In the genomic region with DNA sequence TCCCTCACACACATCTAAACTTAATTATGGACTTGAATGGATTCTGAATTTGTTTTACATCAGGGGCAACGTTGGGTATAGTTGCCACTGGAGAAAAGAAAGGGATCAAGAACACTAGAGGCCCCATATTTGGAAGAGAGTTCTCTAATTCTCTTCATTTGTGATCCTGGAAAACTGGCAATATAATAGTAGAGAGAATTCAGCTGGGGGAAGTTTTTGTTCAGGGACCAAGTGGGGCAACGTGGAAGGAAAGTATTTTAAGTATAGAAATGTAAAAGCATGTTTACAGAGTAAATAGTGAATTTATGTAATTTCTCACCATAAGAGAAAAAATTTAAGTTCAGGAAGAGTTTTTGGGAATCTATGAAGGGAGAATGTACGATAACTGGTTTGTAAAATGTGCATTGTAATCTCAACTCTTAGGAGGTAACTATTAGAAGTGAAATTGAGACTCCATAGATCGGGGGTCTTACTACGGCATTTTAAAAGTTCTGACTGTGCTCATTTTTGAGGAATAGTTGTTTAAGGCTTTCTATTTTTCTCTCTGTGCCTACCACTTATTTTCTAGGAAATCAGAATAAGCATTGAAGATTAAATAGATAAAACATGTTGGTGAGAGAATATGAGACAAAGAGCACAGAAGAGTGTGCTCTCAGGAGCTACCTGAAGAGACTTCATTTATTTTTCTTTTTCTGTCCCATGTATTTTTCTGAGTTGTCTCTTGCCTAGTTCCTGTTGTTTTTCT, we compare ENCODE assay signal across 1 cellular context.
TF ChIP-seq lines count a peak whose summit lies in the region.

No MANE protein-coding gene starts in this region.

TF ChIP-seq in WTC11, 78 proteins besides CTCF, POLR2A, EP300 and RAD21 (continued from another document):
- TF ChIP-seq, protein P1, sequence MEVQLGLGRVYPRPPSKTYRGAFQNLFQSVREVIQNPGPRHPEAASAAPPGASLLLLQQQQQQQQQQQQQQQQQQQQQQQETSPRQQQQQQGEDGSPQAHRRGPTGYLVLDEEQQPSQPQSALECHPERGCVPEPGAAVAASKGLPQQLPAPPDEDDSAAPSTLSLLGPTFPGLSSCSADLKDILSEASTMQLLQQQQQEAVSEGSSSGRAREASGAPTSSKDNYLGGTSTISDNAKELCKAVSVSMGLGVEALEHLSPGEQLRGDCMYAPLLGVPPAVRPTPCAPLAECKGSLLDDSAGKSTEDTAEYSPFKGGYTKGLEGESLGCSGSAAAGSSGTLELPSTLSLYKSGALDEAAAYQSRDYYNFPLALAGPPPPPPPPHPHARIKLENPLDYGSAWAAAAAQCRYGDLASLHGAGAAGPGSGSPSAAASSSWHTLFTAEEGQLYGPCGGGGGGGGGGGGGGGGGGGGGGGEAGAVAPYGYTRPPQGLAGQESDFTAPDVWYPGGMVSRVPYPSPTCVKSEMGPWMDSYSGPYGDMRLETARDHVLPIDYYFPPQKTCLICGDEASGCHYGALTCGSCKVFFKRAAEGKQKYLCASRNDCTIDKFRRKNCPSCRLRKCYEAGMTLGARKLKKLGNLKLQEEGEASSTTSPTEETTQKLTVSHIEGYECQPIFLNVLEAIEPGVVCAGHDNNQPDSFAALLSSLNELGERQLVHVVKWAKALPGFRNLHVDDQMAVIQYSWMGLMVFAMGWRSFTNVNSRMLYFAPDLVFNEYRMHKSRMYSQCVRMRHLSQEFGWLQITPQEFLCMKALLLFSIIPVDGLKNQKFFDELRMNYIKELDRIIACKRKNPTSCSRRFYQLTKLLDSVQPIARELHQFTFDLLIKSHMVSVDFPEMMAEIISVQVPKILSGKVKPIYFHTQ (CRISPR knock-in tag; IDR thresholded peaks at IDR 0.05) = no peak
- TF ChIP-seq ZNF396 (CRISPR knock-in tag; IDR thresholded peaks at IDR 0.05; ENCODE audit: borderline replicate concordance) (no peak), CBFB (CRISPR knock-in tag; IDR thresholded peaks at IDR 0.05; ENCODE audit: low read depth) (no peak), FOXJ3 (CRISPR knock-in tag; IDR thresholded peaks at IDR 0.05; ENCODE audit: borderline replicate concordance) (no peak), NR1H2 (CRISPR knock-in tag; IDR thresholded peaks at IDR 0.05) (no peak)
TF ChIP-seq in WTC11: peak in this region for 0.
